21 cellular contexts compared by ENCODE assay signal in genomic region chr1:177424746-177425145, GRCh38.
DNase-seq lines count a peak whose midpoint lies in the region; ATAC-seq, FAIRE-seq and TF ChIP-seq lines count a peak whose summit lies in the region.
"Had no signal": no experiment of that assay in that cellular context is flagged by ENCODE, and none has a peak within 500 bp of the region (broad histone marks: within the 10 kb centered on the region; RNA-seq: fewer than 3 reads in every experiment).

No MANE protein-coding gene starts in this region.

- no peak for ATAC-seq in HG02759 (IDR thresholded peaks at IDR 0.05; ENCODE audit: unreplicated experiment)
- ATAC-seq: SK-N-SH treated with all-trans-retinoic acid at 6 μM for 48 hours had no signal

- H3K27me3 ChIP-seq in bronchial epithelial cell (ENCODE audit: control insufficient read depth, insufficient read depth, low read length) = no peaks in the 10 kb centered on the region
- H3K27me3 ChIP-seq: Peyer's patch had no signal

- no peaks in the 10 kb centered on the region for H3K4me1 Mint-ChIP-seq in CD14-positive monocyte

- DNase-seq in LHCN-M2 (ENCODE audit: low read depth) (peak; percentile 29), bronchial epithelial cell (ENCODE audit: low read depth) (peak; percentile 14), left kidney (ENCODE audit: low read depth, low spot score) (peak; percentile 21), stromal cell of bone marrow (ENCODE audit: low read depth) (peak; percentile 10), T-helper 9 cell (no peak), foreskin fibroblast (no peak), CD14-positive monocyte (ENCODE audit: low spot score) (no peak)
- DNase-seq: Caco-2; CD4-positive, alpha-beta T cell; DMS153; GF-D8; Karpas-422; NCI-H1048; NCI-H1417 treated with DMSO at 0.1 percent for 48 hours; NCI-H187 treated with DMSO at 0.1 percent for 48 hours; NCI-H2107; NCI-H510A; NCI-H774; Peyer's patch had no signal

- intact Hi-C loops in CD14-positive monocyte (cut with micrococcal nuclease) = no loop called here

- no peak overlapping the region for H3K27ac Mint-ChIP-seq in CD14-positive monocyte
- H3K27ac Mint-ChIP-seq: CD4-positive, alpha-beta T cell had no signal

- FAIRE-seq in bronchial epithelial cell (lab: Jason Lieb, UNC) = no peak

- H3K4me3 ChIP-seq in bronchial epithelial cell (ENCODE audit: low read depth, low read length) (no peak overlapping the region), foreskin fibroblast (ENCODE audit: low read depth in 1 of 2, low read length in 2 of 2) (no peak overlapping the region)
- H3K4me3 ChIP-seq: Peyer's patch had no signal

- H3K4me3 Mint-ChIP-seq in CD14-positive monocyte = no peak overlapping the region
- H3K4me3 Mint-ChIP-seq: CD4-positive, alpha-beta T cell had no signal

- H3K9me3 Mint-ChIP-seq in CD14-positive monocyte = peaks cover 0 to 6% (median 0%) of the 10 kb centered on the region in 7 donors
- H3K9me3 Mint-ChIP-seq: CD4-positive, alpha-beta T cell had no signal

- no peaks in the 10 kb centered on the region for H3K36me3 Mint-ChIP-seq in CD14-positive monocyte

- no peaks in the 10 kb centered on the region for H3K36me3 ChIP-seq in bronchial epithelial cell (ENCODE audit: control insufficient read depth, insufficient read depth, low read length)
- H3K36me3 ChIP-seq: Peyer's patch had no signal

- TF ChIP-seq CTCF in bronchial epithelial cell (IDR thresholded peaks at IDR 0.05; ENCODE audit: insufficient read depth, low read length, severe bottlenecking) (no peak), foreskin fibroblast (IDR thresholded peaks at IDR 0.05; ENCODE audit: low read depth, low read length) (no peak), CD14-positive monocyte (IDR thresholded peaks at IDR 0.05) (no peak)

- H3K27me3 Mint-ChIP-seq in CD14-positive monocyte (ENCODE audit: low read depth in 3 of 3) = no peaks in the 10 kb centered on the region
- H3K27me3 Mint-ChIP-seq: CD4-positive, alpha-beta T cell had no signal

Comparison
In these comparisons a context has a peak if more than half of its experiments do, and no peak if none do; other contexts are left out.
1. DNase-seq: peak in LHCN-M2 (single experiment), bronchial epithelial cell (single experiment), left kidney (single experiment) and stromal cell of bone marrow (single experiment); none in T-helper 9 cell (single experiment), foreskin fibroblast (0 of 2) and CD14-positive monocyte (single experiment).